Comparison of ENCODE assay signal across 14 cellular contexts in genomic region chr19:48154003-48154402, GRCh38. TPM values are rescaled to one million over a fixed set of nuclear protein-coding genes. Genes with fewer than 3 reads are reported as not detected.
A peak's percentile ranks its signal among the peaks of the same experiment; 100 is the strongest.
DNase-seq lines count a peak whose midpoint lies in the region; ATAC-seq and TF ChIP-seq lines count a peak whose summit lies in the region.
"Had no signal": no experiment of that assay in that cellular context is flagged by ENCODE, and none has a peak within 500 bp of the region (broad histone marks: within the 10 kb centered on the region; RNA-seq: fewer than 3 reads in every experiment).

No MANE protein-coding gene starts in this region.

- H3K27ac Mint-ChIP-seq in stimulated activated naive CD8-positive, alpha-beta T cell treated with anti-CD3 and anti-CD28 coated beads, Interleukin-15, amount 100 ng/mL, for 72 hours, result peak overlapping the region in 1 of 2 donors; percentile 19
- H3K27ac Mint-ChIP-seq in WTC11, result peak overlapping the region; percentile 69; the same call in 1 of the 2 replicates

- no peak for TF ChIP-seq CTCF in WTC11 (IDR thresholded peaks at IDR 0.05)

- intact Hi-C loops in left colon (cut with DNase I, micrococcal nuclease), result loop anchor here in 1 of 2 donors (5.0 kb wide), 1 partner anchor 47 kb away; no protein-coding TSS in a partner anchor
- intact Hi-C loops in posterior vena cava (cut with DNase I), result loop anchor here (5.0 to 10.0 kb wide), 3 partner anchors 47 to 189 kb away; no protein-coding TSS in a partner anchor

- H3K9me3 Mint-ChIP-seq in stimulated activated naive CD8-positive, alpha-beta T cell treated with anti-CD3 and anti-CD28 coated beads, Interleukin-15, amount 100 ng/mL, for 72 hours, result no peaks in the 10 kb centered on the region
- no peaks in the 10 kb centered on the region for H3K9me3 Mint-ChIP-seq in WTC11

- CTCF ChIA-PET in WTC11 (lab: Charles Lee), result interaction anchor here (0.7 to 2.1 kb wide), 3 partner anchors 43 to 191 kb away, joined by 3 to 7 read pairs (median 5); partner anchors contain the start of gene PLA2G4C

- DNase-seq in stimulated activated naive CD8-positive, alpha-beta T cell treated with anti-CD3 and anti-CD28 coated beads, Interleukin-15, amount 100 ng/mL, for 72 hours, result no peak
- DNase-seq in stimulated activated naive CD8-positive, alpha-beta T cell treated with anti-CD3 and anti-CD28 coated beads, Interleukin-15, Interleukin-2, amounts not matched to agents 100 U/mL and 50 U/mL, for 24 hours, result no peak
- DNase-seq in WTC11 (ENCODE audit: low spot score), result no peak
- no peak for DNase-seq in left colon
- no peak for DNase-seq in posterior vena cava (ENCODE audit: low spot score)
- DNase-seq in middle frontal gyrus (ENCODE audit: extremely low spot score, low spot score), result no peak
- DNase-seq in NCI-H2081 treated with DMSO at 0.1 percent for 48 hours (lab: John Stamatoyannopoulos, UW), result no peak
- DNase-seq: AML-193, dorsolateral prefrontal cortex, erythroblast, NCI-H2081, NCI-H510A treated with DMSO at 0.1 percent for 48 hours, retina had no signal

- POLR2A ChIA-PET in WTC11 (lab: Charles Lee), result no interaction called here

- H3K36me3 Mint-ChIP-seq in WTC11, result peaks cover 33% of the 10 kb centered on the region

- no peaks in the 10 kb centered on the region for H3K4me1 Mint-ChIP-seq in stimulated activated naive CD8-positive, alpha-beta T cell treated with anti-CD3 and anti-CD28 coated beads, Interleukin-15, amount 100 ng/mL, for 72 hours
- no peaks in the 10 kb centered on the region for H3K4me1 Mint-ChIP-seq in WTC11

- ATAC-seq in stimulated activated naive CD8-positive, alpha-beta T cell treated with anti-CD3 and anti-CD28 coated beads, Interleukin-15, amount 100 ng/mL, for 72 hours, result peak; percentile 49
- ATAC-seq in stimulated activated naive CD8-positive, alpha-beta T cell treated with anti-CD3 and anti-CD28 coated beads, Interleukin-15, Interleukin-2, amounts not matched to agents 100 U/mL and 50 U/mL, for 24 hours, result no peak
- no peak for ATAC-seq in WTC11
- ATAC-seq in left colon, result peak; percentile 25
- ATAC-seq: gastroesophageal sphincter had no signal

- H3K4me3 Mint-ChIP-seq in stimulated activated naive CD8-positive, alpha-beta T cell treated with anti-CD3 and anti-CD28 coated beads, Interleukin-15, amount 100 ng/mL, for 72 hours, result no peak overlapping the region
- H3K4me3 Mint-ChIP-seq in WTC11, result no peak overlapping the region

- H3K27me3 Mint-ChIP-seq in stimulated activated naive CD8-positive, alpha-beta T cell treated with anti-CD3 and anti-CD28 coated beads, Interleukin-15, amount 100 ng/mL, for 72 hours, result no peaks in the 10 kb centered on the region
- no peaks in the 10 kb centered on the region for H3K27me3 Mint-ChIP-seq in WTC11 (ENCODE audit: low read depth)

TF ChIP-seq in WTC11, 78 proteins besides CTCF, POLR2A, EP300 and RAD21:
- TF ChIP-seq ZNF671 (CRISPR knock-in tag; IDR thresholded peaks at IDR 0.05) (no peak), RELA (CRISPR knock-in tag; IDR thresholded peaks at IDR 0.05; ENCODE audit: borderline replicate concordance) (no peak), MXD4 (CRISPR knock-in tag; IDR thresholded peaks at IDR 0.05; ENCODE audit: borderline replicate concordance) (no peak), ZNF416 (CRISPR knock-in tag; IDR thresholded peaks at IDR 0.05) (no peak), ELF4 (CRISPR knock-in tag; IDR thresholded peaks at IDR 0.05; ENCODE audit: low read depth) (no peak), ESRRA (CRISPR knock-in tag; IDR thresholded peaks at IDR 0.05; ENCODE audit: borderline replicate concordance) (no peak), SMAD4 (CRISPR knock-in tag; IDR thresholded peaks at IDR 0.05) (no peak), CBFB (CRISPR knock-in tag; IDR thresholded peaks at IDR 0.05; ENCODE audit: low read depth) (no peak), MAX (CRISPR knock-in tag; IDR thresholded peaks at IDR 0.05) (no peak)
- TF ChIP-seq, protein P1, sequence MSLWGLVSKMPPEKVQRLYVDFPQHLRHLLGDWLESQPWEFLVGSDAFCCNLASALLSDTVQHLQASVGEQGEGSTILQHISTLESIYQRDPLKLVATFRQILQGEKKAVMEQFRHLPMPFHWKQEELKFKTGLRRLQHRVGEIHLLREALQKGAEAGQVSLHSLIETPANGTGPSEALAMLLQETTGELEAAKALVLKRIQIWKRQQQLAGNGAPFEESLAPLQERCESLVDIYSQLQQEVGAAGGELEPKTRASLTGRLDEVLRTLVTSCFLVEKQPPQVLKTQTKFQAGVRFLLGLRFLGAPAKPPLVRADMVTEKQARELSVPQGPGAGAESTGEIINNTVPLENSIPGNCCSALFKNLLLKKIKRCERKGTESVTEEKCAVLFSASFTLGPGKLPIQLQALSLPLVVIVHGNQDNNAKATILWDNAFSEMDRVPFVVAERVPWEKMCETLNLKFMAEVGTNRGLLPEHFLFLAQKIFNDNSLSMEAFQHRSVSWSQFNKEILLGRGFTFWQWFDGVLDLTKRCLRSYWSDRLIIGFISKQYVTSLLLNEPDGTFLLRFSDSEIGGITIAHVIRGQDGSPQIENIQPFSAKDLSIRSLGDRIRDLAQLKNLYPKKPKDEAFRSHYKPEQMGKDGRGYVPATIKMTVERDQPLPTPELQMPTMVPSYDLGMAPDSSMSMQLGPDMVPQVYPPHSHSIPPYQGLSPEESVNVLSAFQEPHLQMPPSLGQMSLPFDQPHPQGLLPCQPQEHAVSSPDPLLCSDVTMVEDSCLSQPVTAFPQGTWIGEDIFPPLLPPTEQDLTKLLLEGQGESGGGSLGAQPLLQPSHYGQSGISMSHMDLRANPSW (CRISPR knock-in tag; conservative IDR thresholded peaks at IDR 0.05; ENCODE audit: low read depth), result no peak
- TF ChIP-seq, protein P2, sequence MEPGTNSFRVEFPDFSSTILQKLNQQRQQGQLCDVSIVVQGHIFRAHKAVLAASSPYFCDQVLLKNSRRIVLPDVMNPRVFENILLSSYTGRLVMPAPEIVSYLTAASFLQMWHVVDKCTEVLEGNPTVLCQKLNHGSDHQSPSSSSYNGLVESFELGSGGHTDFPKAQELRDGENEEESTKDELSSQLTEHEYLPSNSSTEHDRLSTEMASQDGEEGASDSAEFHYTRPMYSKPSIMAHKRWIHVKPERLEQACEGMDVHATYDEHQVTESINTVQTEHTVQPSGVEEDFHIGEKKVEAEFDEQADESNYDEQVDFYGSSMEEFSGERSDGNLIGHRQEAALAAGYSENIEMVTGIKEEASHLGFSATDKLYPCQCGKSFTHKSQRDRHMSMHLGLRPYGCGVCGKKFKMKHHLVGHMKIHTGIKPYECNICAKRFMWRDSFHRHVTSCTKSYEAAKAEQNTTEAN (CRISPR knock-in tag; IDR thresholded peaks at IDR 0.05), result no peak
TF ChIP-seq in WTC11: peak in this region for 0.

RNA-seq across cellular contexts. Expression of gene LIG1, which starts 16.1 kb away (rescaled TPM):
- 99.8 to 119 TPM (median 102 TPM) in 3 replicates for total RNA-seq in WTC11 (2021)
- 10 to 100 TPM; 18.1 to 29.5 TPM for total RNA-seq in left colon
- 1 to 10 TPM; 4.8 to 5.9 TPM for total RNA-seq in posterior vena cava

RNA-seq across cellular contexts. Expression of gene ZSWIM9, which starts 16.5 kb away (rescaled TPM):
- total RNA-seq in WTC11 (2021) (12.8 to 15.9 TPM (median 15.7 TPM) in 3 replicates), left colon (1 to 10 TPM; 5.8 to 7.1 TPM), posterior vena cava (1 to 10 TPM; 6.1 to 8.6 TPM)

RNA-seq across cellular contexts. Expression of gene PLA2G4C, which starts 43.4 kb away (rescaled TPM):
- total RNA-seq in WTC11 (2021) (4.5 to 10.6 TPM (median 8.6 TPM) in 3 replicates), left colon (1 to 10 TPM in 1 of 2 donors, under 1 TPM in 1; 0.58 to 9.3 TPM), posterior vena cava (10 to 100 TPM; 13.7 to 20.2 TPM)

Comparison
In these comparisons a context has a peak if more than half of its experiments do, and no peak if none do; other contexts are left out.
1. ATAC-seq: peak in stimulated activated naive CD8-positive, alpha-beta T cell treated with anti-CD3 and anti-CD28 coated beads, Interleukin-15, amount 100 ng/mL, for 72 hours (single experiment) and left colon (single experiment); none in stimulated activated naive CD8-positive, alpha-beta T cell treated with anti-CD3 and anti-CD28 coated beads, Interleukin-15, Interleukin-2, amounts not matched to agents 100 U/mL and 50 U/mL, for 24 hours (single experiment) and WTC11 (single experiment).